Comparison of ENCODE assay signal across 1 cellular context in genomic region chr21:42468511-42469131, GRCh38.
TF ChIP-seq lines count a peak whose summit lies in the region.

No MANE protein-coding gene starts in this region.

TF ChIP-seq in K562, 482 proteins besides CTCF, POLR2A, EP300 and RAD21 (continued from another document):
- TF ChIP-seq FOSL1 (tag; conservative IDR thresholded peaks at IDR 0.05) (0 out of 2 replicates have a peak, but pooled peaks have one; percentile 21), L3MBTL2 (IDR thresholded peaks at IDR 0.05) (peak; percentile 19; the same call in 1 of the 2 replicates), ZBED1 (IDR thresholded peaks at IDR 0.05) (no peak), SMARCE1 (IDR thresholded peaks at IDR 0.05) (peak; percentile 27; the same call in 1 of the 2 replicates), ZBTB7A (IDR thresholded peaks at IDR 0.05; ENCODE audit: borderline replicate concordance, control insufficient read depth, low read depth, low read length) (no peak), C11orf30 (IDR thresholded peaks at IDR 0.05; ENCODE audit: low read depth) (0 out of 2 replicates have a peak, but pooled peaks have one; percentile 26), MYC (IDR thresholded peaks at IDR 0.05; ENCODE audit: low read depth, low read length) (no peak), MYC (CRISPR knock-in tag; IDR thresholded peaks at IDR 0.05; ENCODE audit: borderline replicate concordance, low read depth) (no peak), SREBF1 (IDR thresholded peaks at IDR 0.05; ENCODE audit: borderline replicate concordance, low read depth, low read length) (no peak), HES1 (IDR thresholded peaks at IDR 0.05; ENCODE audit: low read depth) (peak; percentile 50; the same call in 1 of the 2 replicates), SMARCA5 (IDR thresholded peaks at IDR 0.05) (no peak), MAFF (IDR thresholded peaks at IDR 0.05; ENCODE audit: low read length) (0 out of 2 replicates have a peak, but pooled peaks have one; percentile 7), REST (CRISPR knock-in tag; IDR thresholded peaks at IDR 0.05; ENCODE audit: low read depth) (no peak), TEAD1 (CRISPR knock-in tag; IDR thresholded peaks at IDR 0.05) (0 out of 4 replicates have a peak, but pooled peaks of 1 of the 2 experiments have one; percentile 18), ZNF77 (CRISPR knock-in tag; IDR thresholded peaks at IDR 0.05) (no peak)
